ENCODE assay signal across 8 cellular contexts in the genomic region with DNA sequence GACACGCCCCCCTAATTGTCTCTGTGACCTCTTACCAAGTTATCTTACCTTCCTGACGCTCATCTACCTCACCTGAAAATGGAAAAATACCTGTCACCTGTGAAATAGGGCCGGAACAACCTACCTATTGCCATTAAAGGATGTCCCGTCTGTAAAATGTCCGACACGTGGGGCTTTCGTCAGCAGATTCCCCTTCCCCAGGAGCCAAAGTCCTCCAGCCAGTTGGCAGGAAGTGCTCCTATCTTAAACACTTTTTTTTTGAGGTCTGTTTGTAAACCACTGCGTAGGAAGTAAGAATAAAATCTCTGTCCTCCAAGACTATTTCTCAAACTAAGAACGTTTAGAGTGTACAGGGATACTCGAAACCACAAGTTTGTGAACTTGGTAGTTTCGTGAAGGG. TPM values are rescaled to one million over a fixed set of nuclear protein-coding genes. Genes with fewer than 3 reads are reported as not detected.
DNase-seq lines count a peak whose midpoint lies in the region; ATAC-seq and TF ChIP-seq lines count a peak whose summit lies in the region.
"Not testable (repeated sequence)": the region's sequence is repeated elsewhere in the genome, so short reads cannot be mapped to it uniquely, and the experiment has no call there.

No MANE protein-coding gene starts in this region.

- H3K9me3 Mint-ChIP-seq in activated CD4-positive, alpha-beta memory T cell treated with anti-CD3 and anti-CD28 coated beads, Interleukin-2, amount 10 ng/mL, durations not matched to agents 7 days and 5 days = not testable (repeated sequence)

- in situ Hi-C loops in astrocyte of the cerebellum (cut with HindIII; ENCODE audit: low sequenced_read_pairs) = not testable (repeated sequence)

- H3K27ac Mint-ChIP-seq in activated CD4-positive, alpha-beta memory T cell treated with anti-CD3 and anti-CD28 coated beads, Interleukin-2, amount 10 ng/mL, durations not matched to agents 7 days and 5 days = not testable (repeated sequence)

- DNase-seq in H7; astrocyte of the cerebellum (ENCODE audit: low read depth); esophagus squamous epithelium (lab: John Stamatoyannopoulos, UW): not testable (repeated sequence)
- peak in 1 of 2 experiments; percentile 12 for DNase-seq in PC-9
- peak; percentile 24 for DNase-seq in activated CD4-positive, alpha-beta memory T cell treated with anti-CD3 and anti-CD28 coated beads, Interleukin-2, amount 10 ng/mL, durations not matched to agents 7 days and 5 days
- DNase-seq in mucosa of descending colon = peak; percentile 58 to 69 (median 62)
- peak; percentile 4 to 18 (median 6) for DNase-seq in stimulated activated CD4-positive, alpha-beta T cell treated with anti-CD3 and anti-CD28 coated beads, Interleukin-12 subunit alpha, Interleukin-12 subunit beta, amount 100 ng/mL, for 48 hours (ENCODE audit: low read depth in 2 of 3, low spot score in 1 of 3)

- not testable (repeated sequence) for H3F3A ChIP-seq in PC-9 (ENCODE audit: insufficient read depth, low read depth)

- not testable (repeated sequence) for H4K20me1 ChIP-seq in PC-9 (ENCODE audit: insufficient read depth)

- WGBS in esophagus squamous epithelium, 2 donors = 0% methylated on average over 2 to 3 of the region's 11 CpGs

- not testable (repeated sequence) for TF ChIP-seq CTCF in PC-9 (conservative IDR thresholded peaks at IDR 0.05); astrocyte of the cerebellum (IDR thresholded peaks at IDR 0.05; ENCODE audit: low read depth, low read length, missing control alignments); esophagus squamous epithelium (IDR thresholded peaks at IDR 0.05); mucosa of descending colon (IDR thresholded peaks at IDR 0.05)

- CTCF ChIA-PET in PC-9 (lab: Charles Lee); activated CD4-positive, alpha-beta memory T cell treated with anti-CD3 and anti-CD28 coated beads, Interleukin-2, amount 10 ng/mL, durations not matched to agents 7 days and 5 days (lab: Charles Lee): not testable (repeated sequence)

- H3K27me3 ChIP-seq in ACC112 (ENCODE audit: insufficient read depth, low read length); H7 (ENCODE audit: control insufficient read depth, insufficient read depth, low read length); PC-9 (ENCODE audit: insufficient read depth, low read depth); esophagus squamous epithelium: not testable (repeated sequence)

- POLR2A ChIA-PET in PC-9 (lab: Charles Lee; ENCODE audit: unreplicated experiment); activated CD4-positive, alpha-beta memory T cell treated with anti-CD3 and anti-CD28 coated beads, Interleukin-2, amount 10 ng/mL, durations not matched to agents 7 days and 5 days (lab: Charles Lee): not testable (repeated sequence)

- not testable (repeated sequence) for H3K4me1 ChIP-seq in ACC112 (ENCODE audit: control insufficient read depth, insufficient read depth, low read length, unreplicated experiment); PC-9 (replicated peaks; ENCODE audit: insufficient read depth); mucosa of descending colon (ENCODE audit: low read depth)
- H3K4me1 ChIP-seq in esophagus squamous epithelium = peaks cover 0 to 14% (median 0%) of the 10 kb centered on the region in 3 donors

- H3K9me2 ChIP-seq in PC-9 (ENCODE audit: insufficient read depth) = not testable (repeated sequence)

- H2AFZ ChIP-seq in ACC112 (ENCODE audit: low read length, unreplicated experiment); PC-9: not testable (repeated sequence)

- intact Hi-C loops in PC-9 (cut with micrococcal nuclease; ENCODE audit: unreplicated experiment); esophagus squamous epithelium (cut with DNase I); mucosa of descending colon (cut with DNase I, micrococcal nuclease): not testable (repeated sequence)

- TSS peak; percentile 64 for BruUV-seq in PC-9 (replicated peaks; lab: Mats Ljungman, UMichigan)

- not testable (repeated sequence) for TF ChIP-seq POLR2A in esophagus squamous epithelium (IDR thresholded peaks at IDR 0.05)

- not testable (repeated sequence) for H3K79me2 ChIP-seq in ACC112 (ENCODE audit: control insufficient read depth, insufficient read depth, low read length, unreplicated experiment); PC-9 (ENCODE audit: low read depth)

- not testable (repeated sequence) for H3K9me3 ChIP-seq in PC-9 (ENCODE audit: insufficient read depth, low read depth); esophagus squamous epithelium; mucosa of descending colon

- not testable (repeated sequence) for H3K27me3 Mint-ChIP-seq in activated CD4-positive, alpha-beta memory T cell treated with anti-CD3 and anti-CD28 coated beads, Interleukin-2, amount 10 ng/mL, durations not matched to agents 7 days and 5 days

- H3K36me3 Mint-ChIP-seq in activated CD4-positive, alpha-beta memory T cell treated with anti-CD3 and anti-CD28 coated beads, Interleukin-2, amount 10 ng/mL, durations not matched to agents 7 days and 5 days (ENCODE audit: low read depth) = not testable (repeated sequence)

- H3K4me1 Mint-ChIP-seq in activated CD4-positive, alpha-beta memory T cell treated with anti-CD3 and anti-CD28 coated beads, Interleukin-2, amount 10 ng/mL, durations not matched to agents 7 days and 5 days = not testable (repeated sequence)

- peak; percentile 74 for ATAC-seq in mucosa of descending colon

- not testable (repeated sequence) for H3K36me3 ChIP-seq in ACC112 (ENCODE audit: insufficient read depth, low read length); H7 (replicated peaks; ENCODE audit: control insufficient read depth, insufficient read depth, low read length); PC-9 (ENCODE audit: low read depth); mucosa of descending colon (ENCODE audit: low read depth)
- H3K36me3 ChIP-seq in esophagus squamous epithelium = peaks cover 0 to 15% (median 0%) of the 10 kb centered on the region in 3 donors

- peak overlapping the region; percentile 67 for H3K4me3 ChIP-seq in ACC112 (ENCODE audit: low read depth, low read length)
- peak overlapping the region; percentile 20 for H3K4me3 ChIP-seq in H7 (ENCODE audit: insufficient read depth, low read depth, low read length)
- H3K4me3 ChIP-seq in PC-9 = peak overlapping the region; percentile 58
- H3K4me3 ChIP-seq in astrocyte of the cerebellum (ENCODE audit: low read depth, low read length) = peak overlapping the region; percentile 36
- peak overlapping the region in 3 of 4 donors; percentile 32 to 35 (median 34) for H3K4me3 ChIP-seq in esophagus squamous epithelium
- not testable (repeated sequence) for H3K4me3 ChIP-seq in mucosa of descending colon

- peak overlapping the region; percentile 70 for H3K4me3 Mint-ChIP-seq in activated CD4-positive, alpha-beta memory T cell treated with anti-CD3 and anti-CD28 coated beads, Interleukin-2, amount 10 ng/mL, durations not matched to agents 7 days and 5 days

- H3K27ac ChIP-seq in ACC112 (ENCODE audit: low read depth, low read length) = not testable (repeated sequence)
- H3K27ac ChIP-seq in PC-9 = peak overlapping the region; percentile 61
- peak overlapping the region; percentile 42 to 70 (median 66) for H3K27ac ChIP-seq in esophagus squamous epithelium

- H3K4me2 ChIP-seq in PC-9 = peak overlapping the region; percentile 84

RNA-seq across cellular contexts. Expression of a gene that starts 0.7 kb away (rescaled TPM):
- 12.5 and 16.1 TPM in 2 replicates for total RNA-seq in H7 (2014; rRNA removed; shearing (Covaris generic))
- total RNA-seq in PC-9 (2021) (33.2 and 39.6 TPM in 2 replicates), esophagus squamous epithelium (10 to 100 TPM; 20.7 to 59.5 (median 46.8) TPM), mucosa of descending colon (10 to 100 TPM; 41.3 to 46.0 (median 44.4) TPM)
- total RNA-seq in activated CD4-positive, alpha-beta memory T cell treated with anti-CD3 and anti-CD28 coated beads, Interleukin-2, amount 10 ng/mL, durations not matched to agents 7 days and 5 days = 10 to 100 TPM; 30.6 to 30.7 TPM
